In the genomic region with DNA sequence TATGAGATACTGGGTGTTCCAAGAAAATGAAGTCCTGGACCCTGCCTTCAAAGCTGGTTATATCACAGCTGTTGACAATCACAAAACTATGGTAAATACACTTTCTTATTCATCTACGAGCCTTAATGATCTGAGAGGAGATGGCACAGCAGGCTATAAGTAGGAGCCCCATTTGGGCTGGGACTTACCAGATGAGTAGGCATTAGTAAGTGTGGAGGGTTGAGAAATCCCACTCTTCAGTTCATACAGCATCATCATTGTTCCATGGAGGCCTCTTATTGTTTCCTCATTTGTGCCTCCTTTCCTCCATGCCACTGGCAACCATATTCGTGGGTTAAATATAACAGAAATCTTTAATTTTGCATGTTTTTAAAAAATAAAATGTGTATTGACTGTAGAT, we compare ENCODE assay signal across 17 cellular contexts.
"Had no signal": no experiment of that assay in that cellular context is flagged by ENCODE, and none has a peak within 500 bp of the region (broad histone marks: within the 10 kb centered on the region; RNA-seq: fewer than 3 reads in every experiment).

No MANE protein-coding gene starts in this region.

- H3K4me1 ChIP-seq: ascending aorta had no signal

- H3K36me3 ChIP-seq: ascending aorta, esophagus muscularis mucosa had no signal

- H3K9me3 Mint-ChIP-seq: activated CD8-positive, alpha-beta T cell treated with anti-CD3 and anti-CD28 coated beads for 36 hours; activated naive CD4-positive, alpha-beta T cell treated with anti-CD3 and anti-CD28 coated beads for 36 hours; nephron had no signal

- H3K27ac Mint-ChIP-seq: activated CD8-positive, alpha-beta T cell treated with anti-CD3 and anti-CD28 coated beads for 36 hours; stimulated activated naive CD8-positive, alpha-beta T cell treated with anti-CD3 and anti-CD28 coated beads, Interleukin-15, amount 100 ng/mL, for 72 hours; WTC11 had no signal

- ATAC-seq: activated CD8-positive, alpha-beta T cell treated with anti-CD3 and anti-CD28 coated beads for 36 hours; stimulated activated naive CD8-positive, alpha-beta T cell treated with anti-CD3 and anti-CD28 coated beads, Interleukin-15, amount 100 ng/mL, for 72 hours; WTC11 had no signal

- H3K27me3 Mint-ChIP-seq: activated CD8-positive, alpha-beta T cell treated with anti-CD3 and anti-CD28 coated beads for 36 hours; stimulated activated naive CD8-positive, alpha-beta T cell treated with anti-CD3 and anti-CD28 coated beads, Interleukin-15, amount 100 ng/mL, for 72 hours; type B pancreatic cell had no signal

- H3K4me3 Mint-ChIP-seq: activated CD8-positive, alpha-beta T cell treated with anti-CD3 and anti-CD28 coated beads for 36 hours; activated naive CD4-positive, alpha-beta T cell treated with anti-CD3 and anti-CD28 coated beads for 36 hours; nephron; stimulated activated naive CD8-positive, alpha-beta T cell treated with anti-CD3 and anti-CD28 coated beads, Interleukin-15, amount 100 ng/mL, for 72 hours; WTC11 had no signal

- H3K27ac ChIP-seq: ascending aorta, esophagus muscularis mucosa had no signal

- H3K36me3 Mint-ChIP-seq: WTC11 had no signal

- H3K9me3 ChIP-seq: ascending aorta, esophagus muscularis mucosa had no signal

- DNase-seq: activated CD4-positive, alpha-beta T cell treated with anti-CD3 and anti-CD28 coated beads for 48 hours; activated CD8-positive, alpha-beta T cell treated with anti-CD3 and anti-CD28 coated beads for 36 hours; activated naive CD4-positive, alpha-beta T cell treated with anti-CD3 and anti-CD28 coated beads for 36 hours; activated T-cell treated with anti-CD3 and anti-CD28 coated beads, Interleukin-2, amount 50 U/mL, for 1 hour; cerebellar nuclear complex; cortex of kidney; hypothalamus; islet precursor cell; midbrain; nucleus accumbens; stimulated activated naive CD8-positive, alpha-beta T cell treated with anti-CD3 and anti-CD28 coated beads, Interleukin-15, amount 100 ng/mL, for 72 hours; T-helper 2 cell had no signal

- H3K4me3 ChIP-seq: ascending aorta, esophagus muscularis mucosa had no signal

- H3K27me3 ChIP-seq: ascending aorta, esophagus muscularis mucosa had no signal
